9 cellular contexts compared by ENCODE assay signal in the genomic region with DNA sequence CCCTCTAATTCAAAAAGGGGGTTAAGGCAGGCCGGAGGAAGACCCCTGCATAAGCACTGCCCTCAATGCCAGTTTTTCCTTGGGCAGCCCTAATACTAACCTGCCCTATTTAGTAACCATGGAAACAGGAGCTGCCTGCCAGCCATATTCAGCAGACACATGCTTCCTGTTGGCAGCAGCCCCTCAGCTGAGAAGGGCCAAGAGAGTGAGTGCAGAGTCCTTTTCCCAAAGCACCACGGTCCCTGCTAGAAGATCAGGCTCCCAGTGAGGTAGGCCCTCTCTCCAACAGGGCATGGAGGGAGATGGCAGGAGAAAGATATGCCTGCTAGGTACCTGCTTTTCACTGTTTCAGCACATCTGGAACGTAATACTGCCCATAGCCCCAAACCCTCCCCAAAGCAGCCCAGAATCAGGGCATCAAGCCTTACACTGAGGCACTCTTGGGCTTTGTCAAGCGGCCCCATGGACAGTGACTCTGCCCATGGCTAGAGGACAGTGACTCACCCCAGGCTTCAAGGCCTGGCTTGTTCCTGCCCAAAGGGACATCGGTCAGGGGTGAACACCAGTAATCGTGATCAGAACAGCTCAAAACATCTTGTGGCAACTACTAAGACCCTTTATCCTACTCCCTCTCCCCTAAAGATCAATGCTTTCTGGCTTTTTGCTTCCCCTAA.
DNase-seq lines count a peak whose midpoint lies in the region; ATAC-seq and TF ChIP-seq lines count a peak whose summit lies in the region.
"Had no signal": no experiment of that assay in that cellular context is flagged by ENCODE, and none has a peak within 500 bp of the region (broad histone marks: within the 10 kb centered on the region; RNA-seq: fewer than 3 reads in every experiment).

No MANE protein-coding gene starts in this region.

- POLR2A ChIA-PET in naive thymus-derived CD4-positive, alpha-beta T cell (lab: Charles Lee), result no interaction called here

- H3K36me3 Mint-ChIP-seq in naive thymus-derived CD4-positive, alpha-beta T cell, result no peaks in the 10 kb centered on the region

- CTCF ChIA-PET in naive thymus-derived CD4-positive, alpha-beta T cell (lab: Charles Lee), result no interaction called here

- H3K79me2 ChIP-seq in Karpas-422 (ENCODE audit: low read length), result no peaks in the 10 kb centered on the region

- H3K27ac ChIP-seq in heart left ventricle, result peak overlapping the region; percentile 39 to 78 (median 68)
- peak overlapping the region; percentile 28 to 57 (median 51) for H3K27ac ChIP-seq in sigmoid colon
- no peak overlapping the region for H3K27ac ChIP-seq in Karpas-422 (ENCODE audit: low read length)
- no peak overlapping the region for H3K27ac ChIP-seq in naive thymus-derived CD4-positive, alpha-beta T cell (ENCODE audit: low read depth, low read length)

- no peak overlapping the region for H3K4me2 ChIP-seq in Karpas-422 (ENCODE audit: low read depth, low read length, poor library complexity, severe bottlenecking)

- no peak overlapping the region for H2AFZ ChIP-seq in Karpas-422 (ENCODE audit: low read length)

- no peak for TF ChIP-seq EP300 in sigmoid colon (IDR thresholded peaks at IDR 0.05)

- H3K27ac Mint-ChIP-seq in naive thymus-derived CD4-positive, alpha-beta T cell, result no peak overlapping the region

- no peaks in the 10 kb centered on the region for H3K9me3 Mint-ChIP-seq in naive thymus-derived CD4-positive, alpha-beta T cell

- no peaks in the 10 kb centered on the region for H3K9me2 ChIP-seq in Karpas-422 (replicated peaks; ENCODE audit: insufficient read depth, low read length)

- H3K27me3 Mint-ChIP-seq in naive thymus-derived CD4-positive, alpha-beta T cell, result peaks cover 0 to 20% (median 0%) of the 10 kb centered on the region in 5 donors

- intact Hi-C loops in heart left ventricle (cut with DNase I), result loop anchor here in 5 of 10 donors (5.0 kb wide), 4 partner anchors 50 to 170 kb away; a partner anchor contains a TSS
- intact Hi-C loops in sigmoid colon (cut with DNase I), result no loop called here
- intact Hi-C loops in naive thymus-derived CD4-positive, alpha-beta T cell (cut with micrococcal nuclease), result loop anchor here in 1 of 2 donors (10.0 kb wide), 1 partner anchor 182 kb away; no protein-coding TSS in a partner anchor

- ATAC-seq in heart left ventricle, result peak; percentile 49 to 60 (median 54)
- ATAC-seq in naive thymus-derived CD4-positive, alpha-beta T cell, result no peak

- no peak overlapping the region for H3K4me3 ChIP-seq in heart left ventricle
- no peak overlapping the region for H3K4me3 ChIP-seq in sigmoid colon
- no peak overlapping the region for H3K4me3 ChIP-seq in Karpas-422 (ENCODE audit: low read length)
- no peak overlapping the region for H3K4me3 ChIP-seq in naive thymus-derived CD4-positive, alpha-beta T cell (ENCODE audit: low read length)

- 57 to 80% (median 66%) methylated on average over 6 of the region's 6 CpGs for WGBS in heart left ventricle, 4 donors
- 31 to 71% methylated on average over 6 of the region's 6 CpGs for WGBS in sigmoid colon, 2 donors

- H3K27me3 ChIP-seq in heart left ventricle (no peaks in the 10 kb centered on the region), sigmoid colon (no peaks in the 10 kb centered on the region), Karpas-422 (ENCODE audit: low read length) (no peaks in the 10 kb centered on the region)
- no peaks in the 10 kb centered on the region for H3K27me3 ChIP-seq in naive thymus-derived CD4-positive, alpha-beta T cell (ENCODE audit: control insufficient read depth in 2 of 2, insufficient read depth in 2 of 2, low read length in 2 of 2)

- H3K4me1 ChIP-seq in heart left ventricle (peaks cover 7 to 84% (median 52%) of the 10 kb centered on the region in 12 donors), sigmoid colon (peaks cover 0 to 38% (median 35%) of the 10 kb centered on the region in 4 donors), Karpas-422 (ENCODE audit: low read length) (peaks cover 35% of the 10 kb centered on the region)
- peaks cover 0 to 11% of the 10 kb centered on the region in 2 donors for H3K4me1 ChIP-seq in naive thymus-derived CD4-positive, alpha-beta T cell (ENCODE audit: control insufficient read depth in 2 of 2, insufficient read depth in 2 of 2, low read length in 2 of 2)

- peak; percentile 55 for DNase-seq in ELR (ENCODE audit: low read depth)
- peak; percentile 57 for DNase-seq in SHP77 treated with DMSO at 0.1 percent for 48 hours (lab: John Stamatoyannopoulos, UW)
- DNase-seq in heart left ventricle, result peak in 3 of 5 donors; percentile 43 to 74 (median 63)
- peak; percentile 68 for DNase-seq in sigmoid colon
- no peak for DNase-seq in activated T-cell treated with anti-CD3 and anti-CD28 coated beads, Interleukin-2, amount 50 U/mL, for 48 hours
- no peak for DNase-seq in Karpas-422
- DNase-seq in naive thymus-derived CD4-positive, alpha-beta T cell, result no peak
- DNase-seq in activated CD4-positive, alpha-beta T cell treated with anti-CD3 and anti-CD28 coated beads for 4 hours, result no peak
- DNase-seq: activated CD4-positive, alpha-beta T cell treated with anti-CD3 and anti-CD28 coated beads for 1 hour had no signal

- no peak for TF ChIP-seq CTCF in heart left ventricle (IDR thresholded peaks at IDR 0.05)
- TF ChIP-seq CTCF in sigmoid colon (IDR thresholded peaks at IDR 0.05), result no peak

- peaks cover 16% of the 10 kb centered on the region; the same call in 1 of the 2 replicates for H4K20me1 ChIP-seq in Karpas-422 (ENCODE audit: insufficient read depth, low read depth, low read length)

- no peaks in the 10 kb centered on the region for H3K36me3 ChIP-seq in heart left ventricle
- H3K36me3 ChIP-seq in sigmoid colon, result no peaks in the 10 kb centered on the region
- no peaks in the 10 kb centered on the region for H3K36me3 ChIP-seq in Karpas-422 (ENCODE audit: insufficient read depth, low read length)
- no peaks in the 10 kb centered on the region for H3K36me3 ChIP-seq in naive thymus-derived CD4-positive, alpha-beta T cell (ENCODE audit: control insufficient read depth in 2 of 3, insufficient read depth in 3 of 3, low read length in 3 of 3)

- TF ChIP-seq POLR2A in heart left ventricle (IDR thresholded peaks at IDR 0.05) (no peak), sigmoid colon (IDR thresholded peaks at IDR 0.05) (no peak)

- peaks cover 0 to 10% (median 0%) of the 10 kb centered on the region in 7 donors for H3K4me1 Mint-ChIP-seq in naive thymus-derived CD4-positive, alpha-beta T cell

- no peak overlapping the region for H3K4me3 Mint-ChIP-seq in naive thymus-derived CD4-positive, alpha-beta T cell

- H3K9me3 ChIP-seq in heart left ventricle (no peaks in the 10 kb centered on the region), sigmoid colon (no peaks in the 10 kb centered on the region), Karpas-422 (ENCODE audit: low read length) (no peaks in the 10 kb centered on the region)
- H3K9me3 ChIP-seq in naive thymus-derived CD4-positive, alpha-beta T cell (ENCODE audit: control insufficient read depth in 2 of 3, low read length in 3 of 3), result no peaks in the 10 kb centered on the region

- no peak overlapping the region for H3K9ac ChIP-seq in Karpas-422 (ENCODE audit: low read length)

Comparison
In these comparisons a context has a peak if more than half of its experiments do, and no peak if none do; other contexts are left out.
1. DNase-seq: peak in ELR (single experiment), SHP77 treated with DMSO at 0.1 percent for 48 hours (single experiment), heart left ventricle (3 of 5) and sigmoid colon (single experiment); none in activated T-cell treated with anti-CD3 and anti-CD28 coated beads, Interleukin-2, amount 50 U/mL, for 48 hours (0 of 2), Karpas-422 (single experiment), naive thymus-derived CD4-positive, alpha-beta T cell (0 of 9) and activated CD4-positive, alpha-beta T cell treated with anti-CD3 and anti-CD28 coated beads for 4 hours (0 of 2).
2. H3K27ac ChIP-seq: peak in heart left ventricle (12 of 12) and sigmoid colon (4 of 4); none in Karpas-422 (single experiment) and naive thymus-derived CD4-positive, alpha-beta T cell (single experiment).